10 cellular contexts compared by ENCODE assay signal in genomic region chr6:56692586-56693245, GRCh38. TPM values are rescaled to one million over a fixed set of nuclear protein-coding genes. Genes with fewer than 3 reads are reported as not detected.
DNase-seq lines count a peak whose midpoint lies in the region; ATAC-seq, FAIRE-seq and TF ChIP-seq lines count a peak whose summit lies in the region.
"Had no signal": no experiment of that assay in that cellular context is flagged by ENCODE, and none has a peak within 500 bp of the region (broad histone marks: within the 10 kb centered on the region; RNA-seq: fewer than 3 reads in every experiment).

No MANE protein-coding gene starts in this region.

- H3K4me3 ChIP-seq in A673 (ENCODE audit: low read depth, low read length, poor library complexity, severe bottlenecking): peak overlapping the region; percentile 41
- no peak overlapping the region for H3K4me3 ChIP-seq in endothelial cell of umbilical vein (replicated peaks in 1 of 3; ENCODE audit: insufficient read depth in 1 of 3, low read depth in 1 of 3, low read length in 3 of 3)
- H3K4me3 ChIP-seq in muscle layer of duodenum (ENCODE audit: low read depth in 1 of 2, low read length in 2 of 2): peak overlapping the region; percentile 52 to 57

- peaks cover 37% of the 10 kb centered on the region for H3K4me1 ChIP-seq in A673 (ENCODE audit: insufficient read depth, low read length, poor library complexity, severe bottlenecking)
- peaks cover 52% of the 10 kb centered on the region for H3K4me1 ChIP-seq in endothelial cell of umbilical vein (ENCODE audit: control insufficient read depth, extremely low read depth, insufficient read depth, low read length)
- H3K4me1 ChIP-seq in muscle layer of duodenum (ENCODE audit: control insufficient read depth in 1 of 2, insufficient read depth in 2 of 2, low read length in 2 of 2): peaks cover 9 to 16% of the 10 kb centered on the region in 2 donors

- CTCF ChIA-PET in A673 (lab: Charles Lee): interaction anchor here (1.1 kb wide), 1 partner anchor 55 kb away, joined by 5 read pairs; no protein-coding TSS in a partner anchor
- CTCF ChIA-PET in endothelial cell of umbilical vein (lab: Charles Lee): interaction anchor here (0.8 to 2.4 kb wide), 9 partner anchors 10 to 151 kb away, joined by 3 to 13 read pairs (median 4); no protein-coding TSS in a partner anchor

- no peak for TF ChIP-seq POLR2A in endothelial cell of umbilical vein (IDR thresholded peaks at IDR 0.05; ENCODE audit: low read depth, low read length)

- H4K20me1 ChIP-seq in endothelial cell of umbilical vein (replicated peaks; ENCODE audit: control insufficient read depth, extremely low read depth, insufficient read depth, low read length): no peaks in the 10 kb centered on the region

- TF ChIP-seq CTCF in A673 (conservative IDR thresholded peaks at IDR 0.05; ENCODE audit: low read depth, low read length) (no peak), endothelial cell of umbilical vein (IDR thresholded peaks at IDR 0.05; ENCODE audit: extremely low read depth in 1 of 2, insufficient read depth in 1 of 2, low read depth in 1 of 2, low read length in 2 of 2) (no peak)

- BruUV-seq in A673 (replicated peaks; lab: Mats Ljungman, UMichigan) (TSS peak; percentile 30), endothelial cell of umbilical vein (replicated peaks; lab: Mats Ljungman, UMichigan) (no TSS peak)

- peak; percentile 60 for DNase-seq in A673 (ENCODE audit: low spot score)
- peak; percentile 61 for DNase-seq in MV-4-11 (lab: John Stamatoyannopoulos, UW)
- DNase-seq in endothelial cell of umbilical vein (ENCODE audit: low read depth, low spot score): no peak
- no peak for DNase-seq in stimulated activated naive CD4-positive, alpha-beta T cell treated with Interleukin-2 at 50 U/mL for 16 hours (lab: John Stamatoyannopoulos, UW)
- DNase-seq in ureter (ENCODE audit: low spot score): no peak
- DNase-seq in NCI-H187 (lab: John Stamatoyannopoulos, UW): no peak
- DNase-seq: activated CD8-positive, alpha-beta memory T cell treated with anti-CD3 and anti-CD28 coated beads, Interleukin-2, amount 50 U/mL, for 4 hours had no signal

- H3K27ac ChIP-seq in A673 (ENCODE audit: low read depth, low read length, poor library complexity, severe bottlenecking) (peak overlapping the region; percentile 79), endothelial cell of umbilical vein (ENCODE audit: insufficient read depth, low read depth, low read length) (peak overlapping the region; percentile 44), muscle layer of duodenum (ENCODE audit: low read length) (peak overlapping the region; percentile 96)

- dilution Hi-C loops in endothelial cell of umbilical vein (cut with MboI; ENCODE audit: extremely low pct_ligation_motif_present, low sequenced_read_pairs): no loop called here

- intact Hi-C loops in A673 (cut with micrococcal nuclease; ENCODE audit: unreplicated experiment) (no loop called here), endothelial cell of umbilical vein (cut with micrococcal nuclease) (loop anchor here (5.0 kb wide), 1 partner anchor 40 kb away; no protein-coding TSS in a partner anchor)

- ATAC-seq in GM21447 (IDR thresholded peaks at IDR 0.05; ENCODE audit: unreplicated experiment): no peak
- ATAC-seq: stimulated activated memory B cell treated with anti-CD40 and anti-IgM and Interleukin-4, amounts not matched to agents 10 μg/mL and 1 μg/mL and 100 μg/mL, for 72 hours had no signal

- H3K9me3 ChIP-seq in A673 (ENCODE audit: low read depth, low read length, poor library complexity, severe bottlenecking) (no peaks in the 10 kb centered on the region), endothelial cell of umbilical vein (replicated peaks; ENCODE audit: control insufficient read depth, insufficient read depth, low read length) (no peaks in the 10 kb centered on the region), muscle layer of duodenum (ENCODE audit: control insufficient read depth in 1 of 2, low read length in 2 of 2) (no peaks in the 10 kb centered on the region)

- no peaks in the 10 kb centered on the region for H3K9me1 ChIP-seq in endothelial cell of umbilical vein (replicated peaks; ENCODE audit: control insufficient read depth, extremely low read depth, insufficient read depth, low read length)

- H3K36me3 ChIP-seq in A673 (ENCODE audit: insufficient read depth, low read length, poor library complexity, severe bottlenecking): no peaks in the 10 kb centered on the region
- no peaks in the 10 kb centered on the region for H3K36me3 ChIP-seq in endothelial cell of umbilical vein (ENCODE audit: control insufficient read depth in 2 of 2, extremely low read depth in 1 of 2, insufficient read depth in 2 of 2, low read length in 2 of 2)
- H3K36me3 ChIP-seq in muscle layer of duodenum (ENCODE audit: control insufficient read depth in 1 of 2, insufficient read depth in 2 of 2, low read length in 2 of 2): peaks cover 0 to 18% of the 10 kb centered on the region in 2 donors

- H3K4me2 ChIP-seq in endothelial cell of umbilical vein (ENCODE audit: insufficient read depth, low read length): no peak overlapping the region

- POLR2A ChIA-PET in A673 (lab: Charles Lee; ENCODE audit: low non-redundant PET) (no interaction called here), endothelial cell of umbilical vein (lab: Charles Lee) (interaction anchor here (0.5 kb wide), 1 partner anchor 470 kb away, joined by 4 read pairs; no protein-coding TSS in a partner anchor)

- no peaks in the 10 kb centered on the region for H3K79me2 ChIP-seq in endothelial cell of umbilical vein (ENCODE audit: control insufficient read depth, insufficient read depth, low read length)

- no peak overlapping the region for H3K9ac ChIP-seq in endothelial cell of umbilical vein (replicated peaks; ENCODE audit: extremely low read depth, insufficient read depth, low read length)

- no peak for FAIRE-seq in endothelial cell of umbilical vein (lab: Jason Lieb, UNC)

- H3K27me3 ChIP-seq in A673 (replicated peaks; ENCODE audit: insufficient read depth, low read depth, low read length, poor library complexity) (no peaks in the 10 kb centered on the region), endothelial cell of umbilical vein (ENCODE audit: control insufficient read depth in 2 of 2, insufficient read depth in 2 of 2, low read length in 2 of 2) (no peaks in the 10 kb centered on the region), muscle layer of duodenum (ENCODE audit: low read depth, low read length) (no peaks in the 10 kb centered on the region)

- no peak overlapping the region for H2AFZ ChIP-seq in endothelial cell of umbilical vein (ENCODE audit: low read depth, low read length)

TF ChIP-seq in endothelial cell of umbilical vein, 7 proteins besides CTCF, POLR2A, EP300 and RAD21:
- no peak for TF ChIP-seq POLR2AphosphoS5 (IDR thresholded peaks at IDR 0.05; ENCODE audit: insufficient read depth, low read depth, low read length)
- TF ChIP-seq MYC (IDR thresholded peaks at IDR 0.05; ENCODE audit: low read depth, low read length): no peak
- no peak for TF ChIP-seq GATA2 (IDR thresholded peaks at IDR 0.05; ENCODE audit: insufficient read depth, insufficient read length, low read depth, low read length)
- no peak for TF ChIP-seq JUN (IDR thresholded peaks at IDR 0.05; ENCODE audit: borderline replicate concordance, insufficient read depth, insufficient read length, low read depth)
- TF ChIP-seq FOS (IDR thresholded peaks at IDR 0.05; ENCODE audit: borderline replicate concordance, insufficient read depth, low read length): no peak
- TF ChIP-seq MAX (IDR thresholded peaks at IDR 0.05; ENCODE audit: insufficient read depth, insufficient read length): no peak
- no peak for TF ChIP-seq EZH2 (IDR thresholded peaks at IDR 0.05; ENCODE audit: borderline replicate concordance, low read depth, low read length, severe bottlenecking)

RNA-seq across cellular contexts. Expression of gene DST, which starts 50.0 kb away (rescaled TPM):
- 71.8 and 73.2 TPM in 2 replicates for total RNA-seq in A673 (2021)
- total RNA-seq in endothelial cell of umbilical vein: 206 and 253 TPM in 2 replicates
- 62.3 and 70.2 TPM in 2 replicates for polyA plus RNA-seq in endothelial cell of umbilical vein
- polyA plus RNA-seq in endothelial cell of umbilical vein (2011; cell fraction: cytosol; rRNA removed): 37.1 and 41.0 TPM in 2 replicates
- polyA plus RNA-seq in endothelial cell of umbilical vein (2011; cell fraction: nucleus; rRNA removed): 386 and 476 TPM in 2 replicates
- polyA plus RNA-seq in endothelial cell of umbilical vein (2012): 110 and 119 TPM in 2 replicates
- 406 and 457 TPM in 2 replicates for polyA minus RNA-seq in endothelial cell of umbilical vein
- polyA minus RNA-seq in endothelial cell of umbilical vein (2011; cell fraction: cytosol; rRNA and poly(A)+ RNA removed): 27.3 TPM
- polyA minus RNA-seq in endothelial cell of umbilical vein (2011; cell fraction: nucleus; rRNA and poly(A)+ RNA removed): 1,287 and 1,746 TPM in 2 replicates
- 367 TPM for total RNA-seq in ureter

Comparison
In these comparisons a context has a peak if more than half of its experiments do, and no peak if none do; other contexts are left out.
1. DNase-seq: peak in A673 (single experiment) and MV-4-11 (single experiment); none in endothelial cell of umbilical vein (single experiment), stimulated activated naive CD4-positive, alpha-beta T cell treated with Interleukin-2 at 50 U/mL for 16 hours (single experiment), ureter (single experiment) and NCI-H187 (0 of 2).
2. H3K27ac ChIP-seq: peak in every context shown above with its lines; median percentile 96 in muscle layer of duodenum; 79 in A673; 44 in endothelial cell of umbilical vein.
3. H3K4me3 ChIP-seq: peak in A673 (single experiment) and muscle layer of duodenum (2 of 2); none in endothelial cell of umbilical vein (0 of 3).